8 cellular contexts compared by ENCODE assay signal in the genomic region with DNA sequence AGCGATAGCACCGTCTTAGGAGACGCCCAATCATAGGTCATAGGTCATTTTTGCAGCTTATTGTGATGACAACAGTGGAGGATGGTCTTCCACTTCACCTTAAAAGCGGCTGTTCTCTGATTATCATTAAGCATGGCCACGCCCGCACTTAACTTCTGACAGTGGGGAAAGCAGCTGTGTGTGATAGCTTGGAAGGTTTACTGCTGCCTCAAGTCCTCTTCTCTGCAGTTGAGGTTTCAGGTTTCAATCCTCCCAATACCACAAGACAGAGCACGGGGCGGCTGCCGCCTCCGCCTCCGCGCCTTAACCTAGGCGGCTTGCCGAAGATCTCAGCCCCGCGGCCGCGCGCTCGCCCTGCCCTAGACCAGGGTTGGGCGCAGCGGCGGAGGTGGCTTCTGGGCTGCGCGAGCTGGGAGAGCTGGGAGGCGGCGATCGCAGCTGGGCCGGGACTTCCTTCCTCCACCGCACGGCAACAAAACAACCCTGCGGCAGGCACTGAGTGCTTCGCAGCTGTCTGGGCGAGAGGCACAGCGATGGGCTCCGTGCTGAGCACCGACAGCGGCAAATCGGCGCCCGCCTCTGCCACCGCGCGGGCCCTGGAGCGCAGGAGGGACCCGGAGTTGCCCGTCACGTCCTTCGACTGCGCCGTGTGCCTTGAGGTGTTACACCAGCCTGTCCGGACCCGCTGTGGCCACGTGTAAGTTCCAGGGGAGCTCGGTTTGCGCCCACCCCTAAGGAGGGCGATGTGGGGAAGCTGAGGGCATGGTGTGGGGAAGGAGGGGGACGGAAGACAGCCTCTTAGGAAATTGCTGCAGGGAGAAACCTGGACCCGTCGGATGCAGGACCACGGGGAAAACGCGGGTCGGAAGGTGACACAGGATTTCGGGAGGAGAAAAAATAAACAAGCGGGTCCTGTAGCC. TPM values are rescaled to one million over a fixed set of nuclear protein-coding genes. Genes with fewer than 3 reads are reported as not detected.
DNase-seq lines count a peak whose midpoint lies in the region; ATAC-seq, FAIRE-seq and TF ChIP-seq lines count a peak whose summit lies in the region.

Gene RNF125 (plus strand): TSS at position 495 of the 920 bp plus-strand sequence. CDS start 39 bp downstream, at position 534.

- H3K27me3 Mint-ChIP-seq in activated CD4-positive, alpha-beta T cell treated with anti-CD3 and anti-CD28 coated beads, Interleukin-2, amount 10 ng/mL, durations not matched to agents 24 days and 14 days = peaks cover 8% of the 10 kb centered on the region
- no peaks in the 10 kb centered on the region for H3K27me3 Mint-ChIP-seq in dendritic cell treated with granulocyte-macrophage colony-stimulating factor and Interleukin-4, amounts not matched to agents 40 ng/mL and 50 ng/mL, for 4 days

- peak within 1 kb of the TSS; percentile 66 for H2AFZ ChIP-seq in HepG2 (ENCODE audit: low read length)

- WGBS in HepG2 (ENCODE audit: low lambda C conversion rate) = 2% methylated on average over 19 of the region's 66 CpGs

- peak within 1 kb of the TSS; percentile 70 for H3K27ac ChIP-seq in HepG2 (ENCODE audit: extremely low read length, insufficient read depth, low read length)

- no peaks in the 10 kb centered on the region for H3K36me3 ChIP-seq in HepG2 (replicated peaks in 1 of 2; ENCODE audit: control insufficient read depth in 1 of 2, insufficient read depth in 2 of 2, low read length in 2 of 2)

- in situ Hi-C loops in HepG2 (cut with HindIII; ENCODE audit: extremely low pct_ligation_motif_present, low pct_unique_long_range_greater_than_20kb) = no loop called here

- H3K4me3 ChIP-seq in HepG2 (replicated peaks in 1 of 3; ENCODE audit: insufficient read depth in 1 of 3, low read depth in 2 of 3, low read length in 3 of 3) = peak within 1 kb of the TSS; percentile 41 to 77 (median 62)

- no peaks in the 10 kb centered on the region for H4K20me1 ChIP-seq in HepG2 (ENCODE audit: insufficient read depth, low read length)

- TF ChIP-seq CTCF in HepG2 (CRISPR knock-in tag; IDR thresholded peaks at IDR 0.05) = peak; percentile 25; the same call in 1 of the 2 replicates

- POLR2A ChIA-PET in HepG2 (lab: Yijun Ruan, JAX) = interaction anchor here (1.5 to 1.8 kb wide), 2 partner anchors 73 to 75 kb away, joined by 7 to 10 read pairs; partner anchors contain the start of genes RNF138 and TRAPPC8

- peaks cover 37% of the 10 kb centered on the region for H3K4me1 ChIP-seq in HepG2 (ENCODE audit: insufficient read depth, low read length)

- no peaks in the 10 kb centered on the region for H3K9me3 ChIP-seq in HepG2 (ENCODE audit: low read length)

- TF ChIP-seq RAD21 in HepG2 (CRISPR knock-in tag; IDR thresholded peaks at IDR 0.05) = no peak

- TF ChIP-seq POLR2A in HepG2 (IDR thresholded peaks at IDR 0.05; ENCODE audit: insufficient read depth in 1 of 2, low read depth in 2 of 2, low read length in 2 of 2) = peak in 1 of 2 experiments; percentile 29; a peak in 1 of 4 replicates

- H3K27me3 ChIP-seq in HepG2 (ENCODE audit: control insufficient read depth in 1 of 2, insufficient read depth in 2 of 2, low read length in 2 of 2) = peaks cover 1 to 8% of the 10 kb centered on the region in 2 experiments; a peak in 2 of 5 replicates

- peaks cover 21% of the 10 kb centered on the region for H3K36me3 Mint-ChIP-seq in activated CD4-positive, alpha-beta T cell treated with anti-CD3 and anti-CD28 coated beads, Interleukin-2, amount 10 ng/mL, durations not matched to agents 24 days and 14 days (ENCODE audit: low read depth)
- peaks cover 8% of the 10 kb centered on the region for H3K36me3 Mint-ChIP-seq in dendritic cell treated with granulocyte-macrophage colony-stimulating factor and Interleukin-4, amounts not matched to agents 40 ng/mL and 50 ng/mL, for 4 days (ENCODE audit: low read depth)

- H3K4me1 Mint-ChIP-seq in activated CD4-positive, alpha-beta T cell treated with anti-CD3 and anti-CD28 coated beads, Interleukin-2, amount 10 ng/mL, durations not matched to agents 24 days and 14 days = peaks cover 37% of the 10 kb centered on the region
- H3K4me1 Mint-ChIP-seq in dendritic cell treated with granulocyte-macrophage colony-stimulating factor and Interleukin-4, amounts not matched to agents 40 ng/mL and 50 ng/mL, for 4 days (ENCODE audit: low read depth) = peaks cover 33% of the 10 kb centered on the region

- ATAC-seq in GM19035 (IDR thresholded peaks at IDR 0.05; ENCODE audit: unreplicated experiment) (peak; percentile 89), HG03342 (IDR thresholded peaks at IDR 0.05; ENCODE audit: unreplicated experiment) (peak; percentile 87), HepG2 (peak; percentile 92)

- intact Hi-C loops in activated CD4-positive, alpha-beta T cell treated with anti-CD3 and anti-CD28 coated beads, Interleukin-2, amount 10 ng/mL, durations not matched to agents 24 days and 14 days (cut with micrococcal nuclease) = loop anchor here (1.0 to 10.0 kb wide), 7 partner anchors 23 to 516 kb away; partner anchors contain the start of gene TRAPPC8
- intact Hi-C loops in dendritic cell treated with granulocyte-macrophage colony-stimulating factor and Interleukin-4, amounts not matched to agents 40 ng/mL and 50 ng/mL, for 4 days (cut with micrococcal nuclease) = loop anchor here (2.0 to 10.0 kb wide), 3 partner anchors 30 to 74 kb away; partner anchors contain the start of gene RNF138
- intact Hi-C loops in HepG2 (cut with micrococcal nuclease; ENCODE audit: unreplicated experiment) = no loop called here

- CTCF ChIA-PET in HepG2 (lab: Yijun Ruan, JAX; ENCODE audit: low intra/inter-chr PET ratio, low total read pairs) = no interaction called here

- H3K9me3 Mint-ChIP-seq in activated CD4-positive, alpha-beta T cell treated with anti-CD3 and anti-CD28 coated beads, Interleukin-2, amount 10 ng/mL, durations not matched to agents 24 days and 14 days = no peaks in the 10 kb centered on the region
- no peaks in the 10 kb centered on the region for H3K9me3 Mint-ChIP-seq in dendritic cell treated with granulocyte-macrophage colony-stimulating factor and Interleukin-4, amounts not matched to agents 40 ng/mL and 50 ng/mL, for 4 days

- peak within 1 kb of the TSS; percentile 99 for H3K27ac Mint-ChIP-seq in activated CD4-positive, alpha-beta T cell treated with anti-CD3 and anti-CD28 coated beads, Interleukin-2, amount 10 ng/mL, durations not matched to agents 24 days and 14 days
- H3K27ac Mint-ChIP-seq in dendritic cell treated with granulocyte-macrophage colony-stimulating factor and Interleukin-4, amounts not matched to agents 40 ng/mL and 50 ng/mL, for 4 days = peak within 1 kb of the TSS; percentile 97

- H3K4me3 Mint-ChIP-seq in activated CD4-positive, alpha-beta T cell treated with anti-CD3 and anti-CD28 coated beads, Interleukin-2, amount 10 ng/mL, durations not matched to agents 24 days and 14 days = peak within 1 kb of the TSS; percentile 98
- peak within 1 kb of the TSS; percentile 96 for H3K4me3 Mint-ChIP-seq in dendritic cell treated with granulocyte-macrophage colony-stimulating factor and Interleukin-4, amounts not matched to agents 40 ng/mL and 50 ng/mL, for 4 days

- BruUV-seq in HepG2 (replicated peaks; lab: Mats Ljungman, UMichigan) = no TSS peak

- no peaks in the 10 kb centered on the region for H3K79me2 ChIP-seq in HepG2 (ENCODE audit: insufficient read depth, low read length)

- H3K4me2 ChIP-seq in HepG2 (ENCODE audit: low read depth, low read length) = peak within 1 kb of the TSS; percentile 90

- TF ChIP-seq EP300 in HepG2 (IDR thresholded peaks at IDR 0.05; ENCODE audit: low read depth in 2 of 2, low read length in 2 of 2) (no peak), HepG2 (CRISPR knock-in tag; IDR thresholded peaks at IDR 0.05; ENCODE audit: borderline replicate concordance) (no peak)

- DNase-seq in AML-193 (lab: John Stamatoyannopoulos, UW) (peak; percentile 53 to 70), NCI-H524 treated with DMSO at 0.1 percent for 48 hours (lab: John Stamatoyannopoulos, UW) (peak; percentile 83), HepG2 (ENCODE audit: low spot score) (peak; percentile 5)
- peak; percentile 98 for DNase-seq in activated CD4-positive, alpha-beta T cell treated with anti-CD3 and anti-CD28 coated beads, Interleukin-2, amount 10 ng/mL, durations not matched to agents 24 days and 14 days
- peak; percentile 74 to 81 for DNase-seq in stimulated activated CD4-positive, alpha-beta T cell treated with anti-CD3 and anti-CD28 coated beads, Interleukin-2, amount 100 ng/mL, for 48 hours

- H3K9ac ChIP-seq in HepG2 (ENCODE audit: insufficient read depth, low read depth, low read length) = peak within 1 kb of the TSS; percentile 62

- no peak for FAIRE-seq in HepG2 (lab: Jason Lieb, UNC)

TF ChIP-seq in HepG2, 621 proteins besides CTCF, POLR2A, EP300 and RAD21 (continues in another document):
- 0 out of 2 replicates have a peak, but pooled peaks have one; percentile 18 for TF ChIP-seq PHF21A (CRISPR knock-in tag; IDR thresholded peaks at IDR 0.05)
- no peak for TF ChIP-seq MYNN (CRISPR knock-in tag; IDR thresholded peaks at IDR 0.05; ENCODE audit: low read depth)
- TF ChIP-seq NFIC (IDR thresholded peaks at IDR 0.05; ENCODE audit: low read length) = no peak
- no peak for TF ChIP-seq KLF13 (CRISPR knock-in tag; IDR thresholded peaks at IDR 0.05)

RNA-seq across cellular contexts. Expression of gene RNF125, which starts in this region (rescaled TPM):
- 32.6 and 35.0 TPM in 2 replicates for total RNA-seq in activated CD4-positive, alpha-beta T cell treated with anti-CD3 and anti-CD28 coated beads, Interleukin-2, amount 10 ng/mL, durations not matched to agents 24 days and 14 days
- total RNA-seq in HepG2 (2016; rRNA removed; fragmentation: Illumina TruSeq; extraction: Trizol) = 0.58 and 1.3 TPM in 2 replicates
- total RNA-seq in HepG2 (2016; cell fraction: cytosol; rRNA removed; fragmentation: Illumina TruSeq; extraction: Trizol; ENCODE audit: low read depth) = 0.09 TPM in 1 of 2 replicates, not detected in the other
- total RNA-seq in HepG2 (2016; cell fraction: insoluble cytoplasmic fraction; rRNA removed; fragmentation: Illumina TruSeq; extraction: Trizol) = 0.51 and 0.80 TPM in 2 replicates
- total RNA-seq in HepG2 (2016; cell fraction: membrane; rRNA removed; fragmentation: Illumina TruSeq; extraction: Trizol) = 0.28 and 0.62 TPM in 2 replicates
- total RNA-seq in HepG2 (2016; cell fraction: nucleus; rRNA removed; fragmentation: Illumina TruSeq; extraction: Trizol) = 0.19 and 0.40 TPM in 2 replicates
- 0.84 and 1.8 TPM in 2 replicates for polyA plus RNA-seq in HepG2 (2011; rRNA removed)
- 0.48 and 0.85 TPM in 2 replicates for polyA plus RNA-seq in HepG2 (2011; cell fraction: cytosol; rRNA removed)
- 0.45 and 0.68 TPM in 2 replicates for polyA plus RNA-seq in HepG2 (2011; cell fraction: nucleus; rRNA removed)
- polyA plus RNA-seq in HepG2 (2012) = 2.5 and 4.1 TPM in 2 replicates
- polyA plus RNA-seq in HepG2 (2016; cell fraction: cytosol; fragmentation: Illumina TruSeq; extraction: Trizol; ENCODE audit: low read depth) = 0.02 and 0.08 TPM in 2 replicates
- polyA plus RNA-seq in HepG2 (2016; cell fraction: insoluble cytoplasmic fraction; fragmentation: Illumina TruSeq; extraction: Trizol; ENCODE audit: low read depth) = 0.53 and 0.69 TPM in 2 replicates
- polyA plus RNA-seq in HepG2 (2016; cell fraction: membrane; fragmentation: Illumina TruSeq; extraction: Trizol; ENCODE audit: low read depth) = 0.14 TPM in 2 replicates
- 0.45 and 0.85 TPM in 2 replicates for polyA plus RNA-seq in HepG2 (2016; cell fraction: nucleus; fragmentation: Illumina TruSeq; extraction: Trizol; ENCODE audit: insufficient read depth, low read depth)
- polyA minus RNA-seq in HepG2 (2011; rRNA and poly(A)+ RNA removed; ENCODE audit: low replicate concordance) = 1.5 and 6.9 TPM in 2 replicates
- 0.44 and 0.69 TPM in 2 replicates for polyA minus RNA-seq in HepG2 (2011; cell fraction: cytosol; rRNA and poly(A)+ RNA removed)
- polyA minus RNA-seq in HepG2 (2011; cell fraction: nucleus; rRNA and poly(A)+ RNA removed) = 1.8 and 3.2 TPM in 2 replicates

Comparison
In these comparisons a context has a peak if more than half of its experiments do, and no peak if none do; other contexts are left out.
1. Peak in every context shown above with its lines: DNase-seq, ATAC-seq, H3K4me3 ChIP-seq and H3K27ac ChIP-seq.
2. RNA of gene RNF125 (total RNA-seq): 32.6 to 35.0 TPM in activated CD4-positive, alpha-beta T cell treated with anti-CD3 and anti-CD28 coated beads, Interleukin-2, amount 10 ng/mL, durations not matched to agents 24 days and 14 days; 0.09 to 1.3 TPM in HepG2; every median in the first group is over 10 times any median in the second.
3. DNase-seq: peak in every context shown above with its lines; median percentile 98 in activated CD4-positive, alpha-beta T cell treated with anti-CD3 and anti-CD28 coated beads, Interleukin-2, amount 10 ng/mL, durations not matched to agents 24 days and 14 days; 83 in NCI-H524 treated with DMSO at 0.1 percent for 48 hours; 78 in stimulated activated CD4-positive, alpha-beta T cell treated with anti-CD3 and anti-CD28 coated beads, Interleukin-2, amount 100 ng/mL, for 48 hours; 62 in AML-193; 5 in HepG2.